In genomic region chr11:22466809-22467208, GRCh38 we compare ENCODE assay signal across 17 cellular contexts.
DNase-seq lines count a peak whose midpoint lies in the region; ATAC-seq and TF ChIP-seq lines count a peak whose summit lies in the region.
"Had no signal": no experiment of that assay in that cellular context is flagged by ENCODE, and none has a peak within 500 bp of the region (broad histone marks: within the 10 kb centered on the region; RNA-seq: fewer than 3 reads in every experiment).

No MANE protein-coding gene starts in this region.

- H3K9ac ChIP-seq in IMR-90 (ENCODE audit: low read depth, low read length), result no peak overlapping the region

- no peak overlapping the region for H4K91ac ChIP-seq in IMR-90 (ENCODE audit: insufficient read depth, low read depth, low read length)

- no peak for TF ChIP-seq POLR2A in IMR-90 (IDR thresholded peaks at IDR 0.05; ENCODE audit: low read depth, low read length)

- H3K36me3 Mint-ChIP-seq in activated CD4-positive, alpha-beta memory T cell treated with anti-CD3 and anti-CD28 coated beads, Interleukin-2, amount 10 ng/mL, durations not matched to agents 7 days and 5 days (ENCODE audit: low read depth), result no peaks in the 10 kb centered on the region
- no peaks in the 10 kb centered on the region for H3K36me3 Mint-ChIP-seq in Caco-2 (ENCODE audit: insufficient read depth, unreplicated experiment)

- POLR2A ChIA-PET in IMR-90 (lab: Charles Lee; ENCODE audit: unreplicated experiment), result no interaction called here
- POLR2A ChIA-PET in activated CD4-positive, alpha-beta memory T cell treated with anti-CD3 and anti-CD28 coated beads, Interleukin-2, amount 10 ng/mL, durations not matched to agents 7 days and 5 days (lab: Charles Lee), result no interaction called here
- POLR2A ChIA-PET in Caco-2 (lab: Charles Lee), result no interaction called here

- H3K9me3 ChIP-seq in IMR-90 (ENCODE audit: control insufficient read depth, insufficient read depth, low read length), result peaks cover 1% of the 10 kb centered on the region; the same call in 1 of the 2 replicates
- H3K9me3 ChIP-seq in Caco-2, result no peaks in the 10 kb centered on the region
- H3K9me3 ChIP-seq: BE2C, breast epithelium, uterus had no signal

- H3K14ac ChIP-seq in IMR-90 (replicated peaks; ENCODE audit: low read depth, low read length), result peak overlapping the region; percentile 33; the same call in 1 of the 2 replicates

- in situ Hi-C loops in IMR-90 (cut with MboI; ENCODE audit: low sequenced_read_pairs), result no loop called here

- no peak overlapping the region for H2AK9ac ChIP-seq in IMR-90 (replicated peaks; ENCODE audit: low read depth, low read length, poor library complexity)

- no peak overlapping the region for H3K27ac Mint-ChIP-seq in activated CD4-positive, alpha-beta memory T cell treated with anti-CD3 and anti-CD28 coated beads, Interleukin-2, amount 10 ng/mL, durations not matched to agents 7 days and 5 days
- no peak overlapping the region for H3K27ac Mint-ChIP-seq in Caco-2 (ENCODE audit: unreplicated experiment)
- H3K27ac Mint-ChIP-seq: activated T-helper 1 cell treated with anti-CD3 and anti-CD28 coated beads, Interleukin-12 subunit alpha, Interleukin-12 subunit beta, Interleukin-2, Interleukin-4 antibody, amounts not matched to agents 30 ng/mL and 10 ng/mL and 1 ng/mL, durations not matched to agents 14 hours and 24 hours and 36 hours had no signal

- H3K23ac ChIP-seq in IMR-90 (ENCODE audit: low read depth, low read length), result no peak overlapping the region

- no peak overlapping the region; the same call in 1 of the 2 replicates for H3K56ac ChIP-seq in IMR-90 (ENCODE audit: extremely low read depth, insufficient read depth, low read length)

- peak overlapping the region; percentile 90; the same call in 1 of the 2 replicates for H2BK120ac ChIP-seq in IMR-90 (ENCODE audit: low read depth, low read length)

- no peaks in the 10 kb centered on the region for H3K79me1 ChIP-seq in IMR-90 (ENCODE audit: low read depth in 1 of 2, low read length in 2 of 2)

- no peak overlapping the region for H4K5ac ChIP-seq in IMR-90 (ENCODE audit: low read depth, low read length)

- peak; percentile 89 for DNase-seq in AG09309 (ENCODE audit: low read depth)
- DNase-seq in IMR-90, result peak; percentile 97
- peak; percentile 48 for DNase-seq in choroid plexus epithelial cell (ENCODE audit: low read depth)
- peak; percentile 87 for DNase-seq in kidney tubule cell (ENCODE audit: low spot score)
- DNase-seq in activated CD4-positive, alpha-beta memory T cell treated with anti-CD3 and anti-CD28 coated beads, Interleukin-2, amount 10 ng/mL, durations not matched to agents 7 days and 5 days, result no peak
- no peak for DNase-seq in cardiac septum (ENCODE audit: low spot score)
- no peak for DNase-seq in Caco-2
- DNase-seq: BE2C; erythroblast; left colon; NCI-H1092 treated with DMSO at 0.1 percent for 48 hours; stimulated activated CD8-positive, alpha-beta memory T cell treated with anti-CD3 and anti-CD28 coated beads, Interleukin-4, amount 100 ng/mL, for 48 hours; uterus had no signal

- no peak overlapping the region; the same call in 1 of the 2 replicates for H3K27ac ChIP-seq in IMR-90 (ENCODE audit: insufficient read depth, low read length)
- H3K27ac ChIP-seq: breast epithelium, SK-N-MC, uterus had no signal

- WGBS in IMR-90 (ENCODE audit: extremely low coverage in 2 of 2, insufficient read length in 1 of 2), 2 experiments, result 14% methylated on average over 5 of the region's 9 CpGs; no CpG with 5 or more reads in 1 of the 2 experiments

- no peak overlapping the region for H2AFZ ChIP-seq in IMR-90 (replicated peaks; ENCODE audit: low read length, poor library complexity)

- no peaks in the 10 kb centered on the region for H4K20me1 ChIP-seq in IMR-90 (ENCODE audit: insufficient read depth, low read length)

- H2BK15ac ChIP-seq in IMR-90 (ENCODE audit: low read depth, low read length), result no peak overlapping the region

- no peaks in the 10 kb centered on the region for H3K9me3 Mint-ChIP-seq in activated CD4-positive, alpha-beta memory T cell treated with anti-CD3 and anti-CD28 coated beads, Interleukin-2, amount 10 ng/mL, durations not matched to agents 7 days and 5 days
- no peaks in the 10 kb centered on the region for H3K9me3 Mint-ChIP-seq in Caco-2 (ENCODE audit: unreplicated experiment)
- H3K9me3 Mint-ChIP-seq: activated T-helper 1 cell treated with anti-CD3 and anti-CD28 coated beads, Interleukin-12 subunit alpha, Interleukin-12 subunit beta, Interleukin-2, Interleukin-4 antibody, amounts not matched to agents 30 ng/mL and 10 ng/mL and 1 ng/mL, durations not matched to agents 14 hours and 24 hours and 36 hours had no signal

- CTCF ChIA-PET in IMR-90 (lab: Yijun Ruan, JAX), result no interaction called here
- CTCF ChIA-PET in activated CD4-positive, alpha-beta memory T cell treated with anti-CD3 and anti-CD28 coated beads, Interleukin-2, amount 10 ng/mL, durations not matched to agents 7 days and 5 days (lab: Charles Lee), result no interaction called here
- CTCF ChIA-PET in Caco-2 (lab: Charles Lee), result no interaction called here

- no peak overlapping the region for H2BK20ac ChIP-seq in IMR-90 (ENCODE audit: low read depth, low read length)

- H4K8ac ChIP-seq in IMR-90 (ENCODE audit: low read depth in 2 of 2, low read length in 2 of 2), result peak overlapping the region in 1 of 2 experiments; percentile 33; a peak in 2 of 4 replicates

- H3K4me3 ChIP-seq in AG09309 (ENCODE audit: control insufficient read depth, low read depth, low read length) (no peak overlapping the region), IMR-90 (ENCODE audit: insufficient read depth, low read depth, low read length) (no peak overlapping the region), choroid plexus epithelial cell (ENCODE audit: low read depth, low read length) (no peak overlapping the region), Caco-2 (ENCODE audit: low read depth, low read length) (no peak overlapping the region)
- H3K4me3 ChIP-seq: breast epithelium, SK-N-MC, uterus had no signal

- H3K36me3 ChIP-seq in IMR-90 (ENCODE audit: control insufficient read depth, insufficient read depth, low read length) (no peaks in the 10 kb centered on the region), Caco-2 (ENCODE audit: control insufficient read depth, insufficient read depth, low read length) (no peaks in the 10 kb centered on the region)
- H3K36me3 ChIP-seq: BE2C, breast epithelium, uterus had no signal

- no peaks in the 10 kb centered on the region for H3K4me1 Mint-ChIP-seq in activated CD4-positive, alpha-beta memory T cell treated with anti-CD3 and anti-CD28 coated beads, Interleukin-2, amount 10 ng/mL, durations not matched to agents 7 days and 5 days
- H3K4me1 Mint-ChIP-seq in Caco-2 (ENCODE audit: low read depth, unreplicated experiment), result no peaks in the 10 kb centered on the region

- H2AK5ac ChIP-seq in IMR-90 (ENCODE audit: low read depth, low read length), result no peak overlapping the region

- no peak overlapping the region; the same call in 1 of the 2 replicates for H3K18ac ChIP-seq in IMR-90 (ENCODE audit: low read depth, low read length)

- ATAC-seq in IMR-90 (ENCODE audit: low read depth), result peak; percentile 89
- ATAC-seq in HG03460 (IDR thresholded peaks at IDR 0.05; ENCODE audit: unreplicated experiment), result no peak
- ATAC-seq: left colon had no signal

- dilution Hi-C loops in IMR-90 (cut with HindIII; ENCODE audit: low sequenced_read_pairs, unreplicated experiment), result no loop called here

- TF ChIP-seq RAD21 in IMR-90 (IDR thresholded peaks at IDR 0.05; ENCODE audit: low read length), result no peak

- intact Hi-C loops in IMR-90 (cut with micrococcal nuclease) (no loop called here), cardiac septum (cut with DNase I) (no loop called here), Caco-2 (cut with micrococcal nuclease; ENCODE audit: unreplicated experiment) (no loop called here)

- no peak overlapping the region for H3K4me2 ChIP-seq in IMR-90 (ENCODE audit: low read depth, low read length)

- no peak for TF ChIP-seq CTCF in AG09309 (IDR thresholded peaks at IDR 0.05; ENCODE audit: control insufficient read depth, insufficient read depth, low read depth, low read length, missing control alignments)
- no peak for TF ChIP-seq CTCF in IMR-90 (conservative IDR thresholded peaks at IDR 0.05; ENCODE audit: low read depth, low read length)
- no peak for TF ChIP-seq CTCF in choroid plexus epithelial cell (conservative IDR thresholded peaks at IDR 0.05; ENCODE audit: low read depth, low read length)
- TF ChIP-seq CTCF in Caco-2 (IDR thresholded peaks at IDR 0.05; ENCODE audit: insufficient read depth in 1 of 2, low read depth in 1 of 2, low read length in 1 of 2, severe bottlenecking in 1 of 2, unreplicated experiment in 1 of 2), result no peak

- H3K4me3 Mint-ChIP-seq in activated CD4-positive, alpha-beta memory T cell treated with anti-CD3 and anti-CD28 coated beads, Interleukin-2, amount 10 ng/mL, durations not matched to agents 7 days and 5 days, result no peak overlapping the region
- no peak overlapping the region for H3K4me3 Mint-ChIP-seq in Caco-2 (ENCODE audit: unreplicated experiment)
- H3K4me3 Mint-ChIP-seq: activated T-helper 1 cell treated with anti-CD3 and anti-CD28 coated beads, Interleukin-12 subunit alpha, Interleukin-12 subunit beta, Interleukin-2, Interleukin-4 antibody, amounts not matched to agents 30 ng/mL and 10 ng/mL and 1 ng/mL, durations not matched to agents 14 hours and 24 hours and 36 hours had no signal

- H3K4ac ChIP-seq in IMR-90 (ENCODE audit: low read depth, low read length), result peak overlapping the region; percentile 68; the same call in 1 of the 2 replicates

- H3K9me1 ChIP-seq in IMR-90 (ENCODE audit: insufficient read depth, low read length), result peaks cover 5% of the 10 kb centered on the region; the same call in 1 of the 2 replicates

- H3K4me1 ChIP-seq in IMR-90 (ENCODE audit: control insufficient read depth, insufficient read depth, low read length) (peaks cover 4% of the 10 kb centered on the region), Caco-2 (no peaks in the 10 kb centered on the region)
- H3K4me1 ChIP-seq: BE2C, breast epithelium, uterus had no signal

- H3K27me3 Mint-ChIP-seq in activated CD4-positive, alpha-beta memory T cell treated with anti-CD3 and anti-CD28 coated beads, Interleukin-2, amount 10 ng/mL, durations not matched to agents 7 days and 5 days, result no peaks in the 10 kb centered on the region
- no peaks in the 10 kb centered on the region for H3K27me3 Mint-ChIP-seq in Caco-2 (ENCODE audit: insufficient read depth, unreplicated experiment)

- no peaks in the 10 kb centered on the region for H3K27me3 ChIP-seq in IMR-90 (ENCODE audit: control insufficient read depth, insufficient read depth, low read length)
- no peaks in the 10 kb centered on the region for H3K27me3 ChIP-seq in Caco-2 (replicated peaks; ENCODE audit: control insufficient read depth, insufficient read depth, low read length)
- H3K27me3 ChIP-seq: BE2C, breast epithelium, uterus had no signal

- H2BK5ac ChIP-seq in IMR-90 (ENCODE audit: low read depth, low read length, poor library complexity, severe bottlenecking), result peak overlapping the region; percentile 78

- no TSS peak for BruUV-seq in IMR-90 (replicated peaks; lab: Mats Ljungman, UMichigan)
- no TSS peak for BruUV-seq in Caco-2 (replicated peaks; lab: Mats Ljungman, UMichigan)

TF ChIP-seq in IMR-90, 13 proteins besides CTCF, POLR2A, EP300 and RAD21 (continues in another document):
- TF ChIP-seq BHLHE40 (IDR thresholded peaks at IDR 0.05; ENCODE audit: low read depth, low read length) (peak; percentile 36; the same call in 1 of the 2 replicates), NFE2L2 (IDR thresholded peaks at IDR 0.05; ENCODE audit: low read depth, low read length) (no peak), CEBPB (IDR thresholded peaks at IDR 0.05; ENCODE audit: low read depth, low read length) (peak; percentile 96)

Comparison
In these comparisons a context has a peak if more than half of its experiments do, and no peak if none do; other contexts are left out.
1. DNase-seq: peak in AG09309 (single experiment), IMR-90 (single experiment), choroid plexus epithelial cell (single experiment) and kidney tubule cell (single experiment); none in activated CD4-positive, alpha-beta memory T cell treated with anti-CD3 and anti-CD28 coated beads, Interleukin-2, amount 10 ng/mL, durations not matched to agents 7 days and 5 days (single experiment), cardiac septum (single experiment) and Caco-2 (0 of 2).